26 cellular contexts compared by ENCODE assay signal in the genomic region with DNA sequence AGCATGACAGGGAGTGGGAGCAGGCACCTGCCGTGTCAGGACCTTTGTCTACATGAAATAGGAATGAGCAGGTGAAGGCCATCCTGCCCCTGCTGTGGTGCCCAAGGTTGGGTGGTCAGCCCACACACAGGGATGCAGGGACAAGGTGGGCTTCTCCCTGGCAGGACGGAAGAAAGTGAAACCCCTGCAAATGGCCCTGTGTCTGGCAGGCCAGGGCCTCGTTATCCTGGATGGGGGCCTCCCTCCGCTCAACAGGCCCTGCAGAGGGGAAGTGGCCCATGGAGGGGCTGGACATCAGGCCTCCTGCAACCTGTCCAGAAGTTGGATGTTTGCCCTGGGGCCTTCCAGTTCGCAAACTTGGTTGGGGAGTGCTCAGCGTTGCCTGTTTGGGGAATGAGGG. TPM values are rescaled to one million over a fixed set of nuclear protein-coding genes. Genes with fewer than 3 reads are reported as not detected.
DNase-seq lines count a peak whose midpoint lies in the region; ATAC-seq, FAIRE-seq and TF ChIP-seq lines count a peak whose summit lies in the region.
"Had no signal": no experiment of that assay in that cellular context is flagged by ENCODE, and none has a peak within 500 bp of the region (broad histone marks: within the 10 kb centered on the region; RNA-seq: fewer than 3 reads in every experiment).

No MANE protein-coding gene starts in this region.

- in situ Hi-C loops in HepG2 (cut with HindIII; ENCODE audit: extremely low pct_ligation_motif_present, low pct_unique_long_range_greater_than_20kb): no loop called here

- BruUV-seq in HepG2 (replicated peaks; lab: Mats Ljungman, UMichigan): no TSS peak

- no peak for FAIRE-seq in HepG2 (lab: Jason Lieb, UNC)

- no peaks in the 10 kb centered on the region for H3K79me2 ChIP-seq in HepG2 (ENCODE audit: insufficient read depth, low read length)

- no peak for TF ChIP-seq RAD21 in HepG2 (CRISPR knock-in tag; IDR thresholded peaks at IDR 0.05)

- DNase-seq in activated CD8-positive, alpha-beta memory T cell treated with anti-CD3 and anti-CD28 coated beads, Interleukin-2, amount 10 ng/mL, durations not matched to agents 7 days and 5 days: no peak
- no peak for DNase-seq in activated CD8-positive, alpha-beta memory T cell treated with anti-CD3 and anti-CD28 coated beads, Interleukin-2, amount 50 U/mL, for 48 hours
- DNase-seq in WTC11 (ENCODE audit: low spot score) (no peak), HepG2 (ENCODE audit: low spot score) (no peak), activated gamma-delta T cell treated with Interleukin-2 at 50 U/mL for 16 hours (no peak), prostate gland (ENCODE audit: low spot score) (no peak)
- DNase-seq: 8988T; activated CD4-positive, alpha-beta T cell treated with anti-CD3 and anti-CD28 coated beads for 36 hours; activated CD8-positive, alpha-beta memory T cell treated with anti-CD3 and anti-CD28 coated beads for 24 hours; activated T-cell treated with anti-CD3 and anti-CD28 coated beads, Interleukin-2, amount 50 U/mL, for 72 hours; CD8-positive, alpha-beta T cell; cerebellar nuclear complex; DMS 273 treated with DMSO at 0.1 percent for 48 hours; heart right ventricle; left cardiac atrium; NCI-H1436 treated with DMSO at 0.1 percent for 48 hours; NCI-H524; SHP77 treated with DMSO at 0.1 percent for 48 hours; stimulated activated CD4-positive, alpha-beta T cell treated with anti-CD3 and anti-CD28 coated beads, Interleukin-4, amount 100 ng/mL, for 24 hours; thyroid gland had no signal

- H3K4me2 ChIP-seq in HepG2 (ENCODE audit: low read depth, low read length): no peak overlapping the region

- POLR2A ChIA-PET in WTC11 (lab: Charles Lee): interaction anchor here (0.7 kb wide), 1 partner anchor 12 kb away, joined by 5 read pairs; no protein-coding TSS in a partner anchor
- POLR2A ChIA-PET in HepG2 (lab: Yijun Ruan, JAX): no interaction called here

- peaks cover 19% of the 10 kb centered on the region for H4K20me1 ChIP-seq in HepG2 (ENCODE audit: insufficient read depth, low read length)

- H3K27me3 ChIP-seq in HepG2 (ENCODE audit: control insufficient read depth in 1 of 2, insufficient read depth in 2 of 2, low read length in 2 of 2): no peaks in the 10 kb centered on the region
- H3K27me3 ChIP-seq in prostate gland (replicated peaks; ENCODE audit: insufficient read depth): no peaks in the 10 kb centered on the region
- H3K27me3 ChIP-seq: ascending aorta, heart right ventricle, right atrium auricular region, thyroid gland had no signal

- TF ChIP-seq POLR2A in HepG2 (IDR thresholded peaks at IDR 0.05; ENCODE audit: insufficient read depth in 1 of 2, low read depth in 2 of 2, low read length in 2 of 2) (no peak), prostate gland (IDR thresholded peaks at IDR 0.05) (no peak)

- TF ChIP-seq CTCF in WTC11 (IDR thresholded peaks at IDR 0.05): no peak
- TF ChIP-seq CTCF in HepG2 (CRISPR knock-in tag; IDR thresholded peaks at IDR 0.05): no peak
- no peak for TF ChIP-seq CTCF in prostate gland (IDR thresholded peaks at IDR 0.05)

- TF ChIP-seq EP300 in HepG2 (IDR thresholded peaks at IDR 0.05; ENCODE audit: low read depth in 2 of 2, low read length in 2 of 2) (no peak), HepG2 (CRISPR knock-in tag; IDR thresholded peaks at IDR 0.05; ENCODE audit: borderline replicate concordance) (no peak)

- 94% methylated on average over 3 of the region's 6 CpGs for WGBS in HepG2 (ENCODE audit: low lambda C conversion rate)
- WGBS in prostate gland: 80% methylated on average over 5 of the region's 6 CpGs

- H2AFZ ChIP-seq in HepG2 (ENCODE audit: low read length): no peak overlapping the region

- peaks cover 6% of the 10 kb centered on the region for H3K4me1 Mint-ChIP-seq in activated CD8-positive, alpha-beta memory T cell treated with anti-CD3 and anti-CD28 coated beads, Interleukin-2, amount 10 ng/mL, durations not matched to agents 7 days and 5 days
- H3K4me1 Mint-ChIP-seq in WTC11: no peaks in the 10 kb centered on the region
- peaks cover 47% of the 10 kb centered on the region for H3K4me1 Mint-ChIP-seq in stimulated activated memory B cell treated with anti-CD40 and anti-IgM and Interleukin-4, amounts not matched to agents 10 μg/mL and 1 μg/mL and 100 μg/mL, for 72 hours

- peak; percentile 21 for ATAC-seq in activated CD8-positive, alpha-beta memory T cell treated with anti-CD3 and anti-CD28 coated beads, Interleukin-2, amount 10 ng/mL, durations not matched to agents 7 days and 5 days
- ATAC-seq in WTC11: 0 out of 2 replicates have a peak, but pooled peaks have one; percentile 10
- ATAC-seq in HepG2: peak; percentile 18
- no peak for ATAC-seq in stimulated activated memory B cell treated with anti-CD40 and anti-IgM and Interleukin-4, amounts not matched to agents 10 μg/mL and 1 μg/mL and 100 μg/mL, for 72 hours
- ATAC-seq in SK-N-SH treated with all-trans-retinoic acid at 6 μM for 48 hours: no peak
- ATAC-seq: activated CD4-positive, alpha-beta T cell treated with anti-CD3 and anti-CD28 coated beads for 36 hours; activated T-cell treated with anti-CD3 and anti-CD28 coated beads, Interleukin-2, amount 50 U/mL, for 72 hours; CD8-positive, alpha-beta T cell had no signal

- H3K9me3 ChIP-seq in HepG2 (ENCODE audit: low read length): no peaks in the 10 kb centered on the region
- no peaks in the 10 kb centered on the region for H3K9me3 ChIP-seq in prostate gland
- H3K9me3 ChIP-seq: ascending aorta, heart right ventricle, right atrium auricular region, thyroid gland had no signal

- peaks cover 22% of the 10 kb centered on the region for H3K36me3 Mint-ChIP-seq in activated CD8-positive, alpha-beta memory T cell treated with anti-CD3 and anti-CD28 coated beads, Interleukin-2, amount 10 ng/mL, durations not matched to agents 7 days and 5 days
- peaks cover 16% of the 10 kb centered on the region for H3K36me3 Mint-ChIP-seq in WTC11
- peaks cover 43% of the 10 kb centered on the region for H3K36me3 Mint-ChIP-seq in stimulated activated memory B cell treated with anti-CD40 and anti-IgM and Interleukin-4, amounts not matched to agents 10 μg/mL and 1 μg/mL and 100 μg/mL, for 72 hours

- no peaks in the 10 kb centered on the region for H3K9me3 Mint-ChIP-seq in activated CD8-positive, alpha-beta memory T cell treated with anti-CD3 and anti-CD28 coated beads, Interleukin-2, amount 10 ng/mL, durations not matched to agents 7 days and 5 days (ENCODE audit: low read depth)
- H3K9me3 Mint-ChIP-seq in WTC11: no peaks in the 10 kb centered on the region
- no peaks in the 10 kb centered on the region for H3K9me3 Mint-ChIP-seq in stimulated activated memory B cell treated with anti-CD40 and anti-IgM and Interleukin-4, amounts not matched to agents 10 μg/mL and 1 μg/mL and 100 μg/mL, for 72 hours
- H3K9me3 Mint-ChIP-seq: activated naive CD4-positive, alpha-beta T cell treated with anti-CD3 and anti-CD28 coated beads, Interleukin-2, amount 50 U/mL, for 24 hours; activated T-cell treated with anti-CD3 and anti-CD28 coated beads, Interleukin-2, amount 50 U/mL, for 72 hours; CD8-positive, alpha-beta T cell; stimulated activated naive CD8-positive, alpha-beta T cell treated with anti-CD3 and anti-CD28 coated beads, Interleukin-15, Interleukin-2, amounts not matched to agents 100 ng/mL and 50 ng/mL, for 24 hours had no signal

- H3K9ac ChIP-seq in HepG2 (ENCODE audit: insufficient read depth, low read depth, low read length): no peak overlapping the region

- H3K36me3 ChIP-seq in HepG2 (replicated peaks in 1 of 2; ENCODE audit: control insufficient read depth in 1 of 2, insufficient read depth in 2 of 2, low read length in 2 of 2) (peaks cover 9 to 22% of the 10 kb centered on the region in 2 experiments; a peak in 4 of 5 replicates), prostate gland (peaks cover 4 to 8% of the 10 kb centered on the region in 2 donors)

- no peak overlapping the region for H3K4me3 Mint-ChIP-seq in activated CD8-positive, alpha-beta memory T cell treated with anti-CD3 and anti-CD28 coated beads, Interleukin-2, amount 10 ng/mL, durations not matched to agents 7 days and 5 days
- no peak overlapping the region for H3K4me3 Mint-ChIP-seq in WTC11
- H3K4me3 Mint-ChIP-seq in stimulated activated memory B cell treated with anti-CD40 and anti-IgM and Interleukin-4, amounts not matched to agents 10 μg/mL and 1 μg/mL and 100 μg/mL, for 72 hours: no peak overlapping the region
- H3K4me3 Mint-ChIP-seq: activated CD4-positive, alpha-beta T cell treated with anti-CD3 and anti-CD28 coated beads for 36 hours; activated naive CD4-positive, alpha-beta T cell treated with anti-CD3 and anti-CD28 coated beads, Interleukin-2, amount 50 U/mL, for 24 hours; activated T-cell treated with anti-CD3 and anti-CD28 coated beads, Interleukin-2, amount 50 U/mL, for 72 hours; CD8-positive, alpha-beta T cell; stimulated activated naive CD8-positive, alpha-beta T cell treated with anti-CD3 and anti-CD28 coated beads, Interleukin-15, Interleukin-2, amounts not matched to agents 100 ng/mL and 50 ng/mL, for 24 hours had no signal

- no peaks in the 10 kb centered on the region for H3K27me3 Mint-ChIP-seq in activated CD8-positive, alpha-beta memory T cell treated with anti-CD3 and anti-CD28 coated beads, Interleukin-2, amount 10 ng/mL, durations not matched to agents 7 days and 5 days
- no peaks in the 10 kb centered on the region for H3K27me3 Mint-ChIP-seq in WTC11 (ENCODE audit: low read depth)
- no peaks in the 10 kb centered on the region for H3K27me3 Mint-ChIP-seq in stimulated activated memory B cell treated with anti-CD40 and anti-IgM and Interleukin-4, amounts not matched to agents 10 μg/mL and 1 μg/mL and 100 μg/mL, for 72 hours
- H3K27me3 Mint-ChIP-seq: activated CD4-positive, alpha-beta T cell treated with anti-CD3 and anti-CD28 coated beads for 36 hours; activated naive CD4-positive, alpha-beta T cell treated with anti-CD3 and anti-CD28 coated beads, Interleukin-2, amount 50 U/mL, for 24 hours; stimulated activated naive CD8-positive, alpha-beta T cell treated with anti-CD3 and anti-CD28 coated beads, Interleukin-15, Interleukin-2, amounts not matched to agents 100 ng/mL and 50 ng/mL, for 24 hours had no signal

- H3K27ac ChIP-seq in HepG2 (ENCODE audit: extremely low read length, insufficient read depth, low read length) (no peak overlapping the region), prostate gland (no peak overlapping the region)

- H3K4me1 ChIP-seq in HepG2 (ENCODE audit: insufficient read depth, low read length) (peaks cover 23% of the 10 kb centered on the region), prostate gland (replicated peaks) (peaks cover 2% of the 10 kb centered on the region)

- CTCF ChIA-PET in activated CD8-positive, alpha-beta memory T cell treated with anti-CD3 and anti-CD28 coated beads, Interleukin-2, amount 10 ng/mL, durations not matched to agents 7 days and 5 days (lab: Charles Lee): interaction anchor here (1.0 kb wide), 1 partner anchor 11 kb away, joined by 3 read pairs; no protein-coding TSS in a partner anchor
- CTCF ChIA-PET in WTC11 (lab: Charles Lee) (interaction anchor here (0.7 to 1.0 kb wide), 2 partner anchors 61 to 85 kb away, joined by 3 read pairs; no protein-coding TSS in a partner anchor), HepG2 (lab: Yijun Ruan, JAX; ENCODE audit: low intra/inter-chr PET ratio, low total read pairs) (no interaction called here)

- H3K4me3 ChIP-seq in HepG2 (replicated peaks in 1 of 3; ENCODE audit: insufficient read depth in 1 of 3, low read depth in 2 of 3, low read length in 3 of 3): no peak overlapping the region
- H3K4me3 ChIP-seq in prostate gland: no peak overlapping the region
- H3K4me3 ChIP-seq: ascending aorta, heart right ventricle, right atrium auricular region, thyroid gland had no signal

- intact Hi-C loops in HepG2 (cut with micrococcal nuclease; ENCODE audit: unreplicated experiment): no loop called here
- intact Hi-C loops in prostate gland (cut with DNase I): no loop called here

- no peak overlapping the region for H3K27ac Mint-ChIP-seq in activated CD8-positive, alpha-beta memory T cell treated with anti-CD3 and anti-CD28 coated beads, Interleukin-2, amount 10 ng/mL, durations not matched to agents 7 days and 5 days
- peak overlapping the region; percentile 43; the same call in 1 of the 2 replicates for H3K27ac Mint-ChIP-seq in WTC11
- peak overlapping the region; percentile 33 for H3K27ac Mint-ChIP-seq in stimulated activated memory B cell treated with anti-CD40 and anti-IgM and Interleukin-4, amounts not matched to agents 10 μg/mL and 1 μg/mL and 100 μg/mL, for 72 hours
- H3K27ac Mint-ChIP-seq: activated CD4-positive, alpha-beta T cell treated with anti-CD3 and anti-CD28 coated beads for 36 hours; activated naive CD4-positive, alpha-beta T cell treated with anti-CD3 and anti-CD28 coated beads, Interleukin-2, amount 50 U/mL, for 24 hours; activated T-cell treated with anti-CD3 and anti-CD28 coated beads, Interleukin-2, amount 50 U/mL, for 72 hours; CD8-positive, alpha-beta T cell had no signal

RNA-seq across cellular contexts. Expression of a gene that starts 14.9 kb away (rescaled TPM):
- total RNA-seq in activated CD8-positive, alpha-beta memory T cell treated with anti-CD3 and anti-CD28 coated beads, Interleukin-2, amount 10 ng/mL, durations not matched to agents 7 days and 5 days: 10 to 100 TPM; 38.8 to 45.1 TPM
- total RNA-seq in WTC11 (2021) (46.6 to 52.2 TPM (median 49.4 TPM) in 3 replicates), HepG2 (2016; rRNA removed; fragmentation: Illumina TruSeq; extraction: Trizol) (13.7 and 16.7 TPM in 2 replicates), prostate gland (10 to 100 TPM; 56.7 to 80.8 TPM)
- 2.7 and 2.9 TPM in 2 replicates for total RNA-seq in HepG2 (2016; cell fraction: cytosol; rRNA removed; fragmentation: Illumina TruSeq; extraction: Trizol; ENCODE audit: low read depth)
- 14.1 and 14.3 TPM in 2 replicates for total RNA-seq in HepG2 (2016; cell fraction: insoluble cytoplasmic fraction; rRNA removed; fragmentation: Illumina TruSeq; extraction: Trizol)
- total RNA-seq in HepG2 (2016; cell fraction: membrane; rRNA removed; fragmentation: Illumina TruSeq; extraction: Trizol): 14.6 and 15.0 TPM in 2 replicates
- total RNA-seq in HepG2 (2016; cell fraction: nucleus; rRNA removed; fragmentation: Illumina TruSeq; extraction: Trizol): 14.9 and 16.2 TPM in 2 replicates
- polyA plus RNA-seq in HepG2 (2011; rRNA removed): 12.2 and 14.3 TPM in 2 replicates
- polyA plus RNA-seq in HepG2 (2011; cell fraction: cytosol; rRNA removed): 9.6 and 10.9 TPM in 2 replicates
- 20.7 and 21.6 TPM in 2 replicates for polyA plus RNA-seq in HepG2 (2011; cell fraction: nucleus; rRNA removed)
- polyA plus RNA-seq in HepG2 (2012): 12.6 and 16.8 TPM in 2 replicates
- polyA plus RNA-seq in HepG2 (2016; cell fraction: cytosol; fragmentation: Illumina TruSeq; extraction: Trizol; ENCODE audit: low read depth): 2.0 TPM in 2 replicates
- polyA plus RNA-seq in HepG2 (2016; cell fraction: insoluble cytoplasmic fraction; fragmentation: Illumina TruSeq; extraction: Trizol; ENCODE audit: low read depth): 19.1 and 21.8 TPM in 2 replicates
- 8.7 and 9.6 TPM in 2 replicates for polyA plus RNA-seq in HepG2 (2016; cell fraction: membrane; fragmentation: Illumina TruSeq; extraction: Trizol; ENCODE audit: low read depth)
- polyA plus RNA-seq in HepG2 (2016; cell fraction: nucleus; fragmentation: Illumina TruSeq; extraction: Trizol; ENCODE audit: insufficient read depth, low read depth): 31.0 and 32.7 TPM in 2 replicates
- polyA minus RNA-seq in HepG2 (2011; rRNA and poly(A)+ RNA removed; ENCODE audit: low replicate concordance): 15.4 and 25.4 TPM in 2 replicates
- polyA minus RNA-seq in HepG2 (2011; cell fraction: cytosol; rRNA and poly(A)+ RNA removed): 14.9 TPM in 2 replicates
- polyA minus RNA-seq in HepG2 (2011; cell fraction: nucleus; rRNA and poly(A)+ RNA removed): 8.5 and 10.2 TPM in 2 replicates

RNA-seq across cellular contexts. Expression of a gene that starts 36.8 kb away (rescaled TPM):
- 10 to 100 TPM; 54.5 to 75.0 TPM for total RNA-seq in activated CD8-positive, alpha-beta memory T cell treated with anti-CD3 and anti-CD28 coated beads, Interleukin-2, amount 10 ng/mL, durations not matched to agents 7 days and 5 days
- 93.1 to 99.6 TPM (median 97.9 TPM) in 3 replicates for total RNA-seq in WTC11 (2021)
- total RNA-seq in HepG2 (2016; rRNA removed; fragmentation: Illumina TruSeq; extraction: Trizol): 105 and 154 TPM in 2 replicates
- total RNA-seq in HepG2 (2016; cell fraction: cytosol; rRNA removed; fragmentation: Illumina TruSeq; extraction: Trizol; ENCODE audit: low read depth): 34.8 TPM in 2 replicates
- total RNA-seq in HepG2 (2016; cell fraction: insoluble cytoplasmic fraction; rRNA removed; fragmentation: Illumina TruSeq; extraction: Trizol): 107 and 165 TPM in 2 replicates
- total RNA-seq in HepG2 (2016; cell fraction: membrane; rRNA removed; fragmentation: Illumina TruSeq; extraction: Trizol): 55.9 and 58.9 TPM in 2 replicates
- 38.4 and 43.4 TPM in 2 replicates for total RNA-seq in HepG2 (2016; cell fraction: nucleus; rRNA removed; fragmentation: Illumina TruSeq; extraction: Trizol)
- 50.7 and 56.6 TPM in 2 replicates for polyA plus RNA-seq in HepG2 (2011; rRNA removed)
- polyA plus RNA-seq in HepG2 (2011; cell fraction: cytosol; rRNA removed): 43.0 and 50.6 TPM in 2 replicates
- 14.8 and 17.9 TPM in 2 replicates for polyA plus RNA-seq in HepG2 (2011; cell fraction: nucleus; rRNA removed)
- polyA plus RNA-seq in HepG2 (2012): 42.0 and 46.3 TPM in 2 replicates
- polyA plus RNA-seq in HepG2 (2016; cell fraction: cytosol; fragmentation: Illumina TruSeq; extraction: Trizol; ENCODE audit: low read depth): 22.7 and 24.1 TPM in 2 replicates
- 141 and 153 TPM in 2 replicates for polyA plus RNA-seq in HepG2 (2016; cell fraction: insoluble cytoplasmic fraction; fragmentation: Illumina TruSeq; extraction: Trizol; ENCODE audit: low read depth)
- 38.6 and 42.2 TPM in 2 replicates for polyA plus RNA-seq in HepG2 (2016; cell fraction: membrane; fragmentation: Illumina TruSeq; extraction: Trizol; ENCODE audit: low read depth)
- 44.4 and 50.2 TPM in 2 replicates for polyA plus RNA-seq in HepG2 (2016; cell fraction: nucleus; fragmentation: Illumina TruSeq; extraction: Trizol; ENCODE audit: insufficient read depth, low read depth)
- polyA minus RNA-seq in HepG2 (2011; rRNA and poly(A)+ RNA removed; ENCODE audit: low replicate concordance): 22.2 and 41.1 TPM in 2 replicates
- 11.8 and 12.4 TPM in 2 replicates for polyA minus RNA-seq in HepG2 (2011; cell fraction: cytosol; rRNA and poly(A)+ RNA removed)
- polyA minus RNA-seq in HepG2 (2011; cell fraction: nucleus; rRNA and poly(A)+ RNA removed): 14.3 and 15.1 TPM in 2 replicates
- total RNA-seq in prostate gland: 10 to 100 TPM; 35.8 to 40.2 TPM

RNA-seq across cellular contexts. Expression of a gene that starts 37.3 kb away (rescaled TPM):
- total RNA-seq in activated CD8-positive, alpha-beta memory T cell treated with anti-CD3 and anti-CD28 coated beads, Interleukin-2, amount 10 ng/mL, durations not matched to agents 7 days and 5 days: 10 to 100 TPM; 90.0 to 93.3 TPM
- total RNA-seq in WTC11 (2021) (98.3 to 104 TPM (median 99.3 TPM) in 3 replicates), HepG2 (2016; rRNA removed; fragmentation: Illumina TruSeq; extraction: Trizol) (39.3 and 45.6 TPM in 2 replicates), prostate gland (100 to 1,000 TPM; 100 to 177 TPM)
- 34.7 and 46.3 TPM in 2 replicates for total RNA-seq in HepG2 (2016; cell fraction: cytosol; rRNA removed; fragmentation: Illumina TruSeq; extraction: Trizol; ENCODE audit: low read depth)
- total RNA-seq in HepG2 (2016; cell fraction: insoluble cytoplasmic fraction; rRNA removed; fragmentation: Illumina TruSeq; extraction: Trizol): 35.3 and 49.1 TPM in 2 replicates
- total RNA-seq in HepG2 (2016; cell fraction: membrane; rRNA removed; fragmentation: Illumina TruSeq; extraction: Trizol): 68.4 and 83.2 TPM in 2 replicates
- total RNA-seq in HepG2 (2016; cell fraction: nucleus; rRNA removed; fragmentation: Illumina TruSeq; extraction: Trizol): 37.1 and 37.3 TPM in 2 replicates
- 19.2 and 19.4 TPM in 2 replicates for polyA plus RNA-seq in HepG2 (2011; rRNA removed)
- polyA plus RNA-seq in HepG2 (2011; cell fraction: cytosol; rRNA removed): 34.8 and 36.5 TPM in 2 replicates
- polyA plus RNA-seq in HepG2 (2011; cell fraction: nucleus; rRNA removed): 61.6 and 75.9 TPM in 2 replicates
- polyA plus RNA-seq in HepG2 (2012): 57.9 and 62.9 TPM in 2 replicates
- polyA plus RNA-seq in HepG2 (2016; cell fraction: cytosol; fragmentation: Illumina TruSeq; extraction: Trizol; ENCODE audit: low read depth): 61.5 and 78.5 TPM in 2 replicates
- 39.9 and 50.2 TPM in 2 replicates for polyA plus RNA-seq in HepG2 (2016; cell fraction: insoluble cytoplasmic fraction; fragmentation: Illumina TruSeq; extraction: Trizol; ENCODE audit: low read depth)
- 77.9 and 110 TPM in 2 replicates for polyA plus RNA-seq in HepG2 (2016; cell fraction: membrane; fragmentation: Illumina TruSeq; extraction: Trizol; ENCODE audit: low read depth)
- polyA plus RNA-seq in HepG2 (2016; cell fraction: nucleus; fragmentation: Illumina TruSeq; extraction: Trizol; ENCODE audit: insufficient read depth, low read depth): 51.9 and 54.4 TPM in 2 replicates
- 18.9 and 35.9 TPM in 2 replicates for polyA minus RNA-seq in HepG2 (2011; rRNA and poly(A)+ RNA removed; ENCODE audit: low replicate concordance)
- 31.6 and 35.4 TPM in 2 replicates for polyA minus RNA-seq in HepG2 (2011; cell fraction: cytosol; rRNA and poly(A)+ RNA removed)
- 29.2 and 32.8 TPM in 2 replicates for polyA minus RNA-seq in HepG2 (2011; cell fraction: nucleus; rRNA and poly(A)+ RNA removed)

RNA-seq across cellular contexts. Expression of a gene that starts 49.9 kb away (rescaled TPM):
- total RNA-seq in activated CD8-positive, alpha-beta memory T cell treated with anti-CD3 and anti-CD28 coated beads, Interleukin-2, amount 10 ng/mL, durations not matched to agents 7 days and 5 days: 1 to 10 TPM; 1.4 to 2.0 TPM
- total RNA-seq in WTC11 (2021): 9.8 to 12.0 TPM (median 10.2 TPM) in 3 replicates
- total RNA-seq in HepG2 (2016; rRNA removed; fragmentation: Illumina TruSeq; extraction: Trizol): 7.6 and 8.2 TPM in 2 replicates
- total RNA-seq in HepG2 (2016; cell fraction: cytosol; rRNA removed; fragmentation: Illumina TruSeq; extraction: Trizol; ENCODE audit: low read depth): 1.2 and 1.4 TPM in 2 replicates
- total RNA-seq in HepG2 (2016; cell fraction: insoluble cytoplasmic fraction; rRNA removed; fragmentation: Illumina TruSeq; extraction: Trizol): 6.8 and 7.9 TPM in 2 replicates
- total RNA-seq in HepG2 (2016; cell fraction: membrane; rRNA removed; fragmentation: Illumina TruSeq; extraction: Trizol): 4.4 and 4.7 TPM in 2 replicates
- 4.9 and 6.0 TPM in 2 replicates for total RNA-seq in HepG2 (2016; cell fraction: nucleus; rRNA removed; fragmentation: Illumina TruSeq; extraction: Trizol)
- polyA plus RNA-seq in HepG2 (2011; rRNA removed): 11.2 and 13.9 TPM in 2 replicates
- 7.0 and 7.4 TPM in 2 replicates for polyA plus RNA-seq in HepG2 (2011; cell fraction: cytosol; rRNA removed)
- 11.3 and 13.2 TPM in 2 replicates for polyA plus RNA-seq in HepG2 (2011; cell fraction: nucleus; rRNA removed)
- polyA plus RNA-seq in HepG2 (2012): 4.4 and 5.9 TPM in 2 replicates
- 0.47 and 0.59 TPM in 2 replicates for polyA plus RNA-seq in HepG2 (2016; cell fraction: cytosol; fragmentation: Illumina TruSeq; extraction: Trizol; ENCODE audit: low read depth)
- polyA plus RNA-seq in HepG2 (2016; cell fraction: insoluble cytoplasmic fraction; fragmentation: Illumina TruSeq; extraction: Trizol; ENCODE audit: low read depth): 5.6 and 6.0 TPM in 2 replicates
- 2.1 and 2.3 TPM in 2 replicates for polyA plus RNA-seq in HepG2 (2016; cell fraction: membrane; fragmentation: Illumina TruSeq; extraction: Trizol; ENCODE audit: low read depth)
- polyA plus RNA-seq in HepG2 (2016; cell fraction: nucleus; fragmentation: Illumina TruSeq; extraction: Trizol; ENCODE audit: insufficient read depth, low read depth): 7.1 and 7.2 TPM in 2 replicates
- polyA minus RNA-seq in HepG2 (2011; rRNA and poly(A)+ RNA removed; ENCODE audit: low replicate concordance): 7.9 and 26.0 TPM in 2 replicates
- 7.2 and 7.3 TPM in 2 replicates for polyA minus RNA-seq in HepG2 (2011; cell fraction: cytosol; rRNA and poly(A)+ RNA removed)
- polyA minus RNA-seq in HepG2 (2011; cell fraction: nucleus; rRNA and poly(A)+ RNA removed): 4.7 and 5.0 TPM in 2 replicates
- 10 to 100 TPM; 26.2 to 51.7 TPM for total RNA-seq in prostate gland

Comparison
In these comparisons a context has a peak if more than half of its experiments do, and no peak if none do; other contexts are left out.
1. ATAC-seq: peak in activated CD8-positive, alpha-beta memory T cell treated with anti-CD3 and anti-CD28 coated beads, Interleukin-2, amount 10 ng/mL, durations not matched to agents 7 days and 5 days (single experiment), WTC11 (single experiment) and HepG2 (single experiment); none in stimulated activated memory B cell treated with anti-CD40 and anti-IgM and Interleukin-4, amounts not matched to agents 10 μg/mL and 1 μg/mL and 100 μg/mL, for 72 hours (single experiment) and SK-N-SH treated with all-trans-retinoic acid at 6 μM for 48 hours (single experiment).